1 cellular context compared by ENCODE assay signal in the genomic region with DNA sequence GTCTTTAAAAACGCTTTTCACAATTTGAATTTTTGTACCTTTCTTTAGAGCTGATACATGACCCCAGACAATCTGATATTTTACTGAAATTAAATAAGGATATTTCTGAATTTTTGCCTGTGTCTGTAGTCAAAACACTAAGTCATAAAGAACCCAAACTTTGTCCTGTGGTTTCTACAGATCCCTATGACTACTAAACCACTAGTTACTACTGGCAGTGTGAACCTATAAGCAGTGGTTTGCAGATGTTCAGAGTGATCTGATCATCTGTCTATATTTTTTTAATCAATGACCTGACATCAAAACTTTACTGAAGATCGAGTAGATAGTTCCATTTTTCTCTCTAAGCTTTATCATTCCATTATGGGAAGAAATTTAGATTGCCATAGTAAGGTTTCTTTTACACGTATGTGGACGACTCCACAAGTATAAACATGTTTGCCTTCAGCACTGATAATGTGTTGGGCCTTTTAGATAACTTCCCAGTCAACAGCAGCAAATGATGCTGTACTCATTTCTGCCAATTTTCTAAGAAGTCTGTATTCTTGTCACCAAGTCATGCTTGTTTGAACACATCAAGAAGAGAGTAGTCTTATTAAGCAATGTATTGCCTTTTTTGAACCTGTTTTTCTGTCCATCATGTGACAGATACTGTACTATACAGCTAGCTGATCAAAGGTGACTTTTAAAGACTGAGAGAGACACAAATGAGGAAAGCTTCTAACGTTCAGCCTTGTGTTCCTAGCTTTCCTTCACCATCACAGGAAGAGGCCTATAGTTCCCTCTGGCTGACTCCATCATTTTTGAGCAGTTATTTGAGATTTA.
TF ChIP-seq lines count a peak whose summit lies in the region.

No MANE protein-coding gene starts in this region.

TF ChIP-seq in GM23338, 12 proteins besides CTCF, POLR2A, EP300 and RAD21:
- no peak for TF ChIP-seq ZNF331 (CRISPR knock-in tag; IDR thresholded peaks at IDR 0.05; ENCODE audit: low read depth)
- no peak for TF ChIP-seq EZH2 (IDR thresholded peaks at IDR 0.05; ENCODE audit: low read depth, unreplicated experiment)
- no peak for TF ChIP-seq POLR2AphosphoS5 (IDR thresholded peaks at IDR 0.05; ENCODE audit: low read depth)
- TF ChIP-seq, protein P1, sequence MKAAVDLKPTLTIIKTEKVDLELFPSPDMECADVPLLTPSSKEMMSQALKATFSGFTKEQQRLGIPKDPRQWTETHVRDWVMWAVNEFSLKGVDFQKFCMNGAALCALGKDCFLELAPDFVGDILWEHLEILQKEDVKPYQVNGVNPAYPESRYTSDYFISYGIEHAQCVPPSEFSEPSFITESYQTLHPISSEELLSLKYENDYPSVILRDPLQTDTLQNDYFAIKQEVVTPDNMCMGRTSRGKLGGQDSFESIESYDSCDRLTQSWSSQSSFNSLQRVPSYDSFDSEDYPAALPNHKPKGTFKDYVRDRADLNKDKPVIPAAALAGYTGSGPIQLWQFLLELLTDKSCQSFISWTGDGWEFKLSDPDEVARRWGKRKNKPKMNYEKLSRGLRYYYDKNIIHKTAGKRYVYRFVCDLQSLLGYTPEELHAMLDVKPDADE (IDR thresholded peaks at IDR 0.05) = no peak
- TF ChIP-seq, protein P2, sequence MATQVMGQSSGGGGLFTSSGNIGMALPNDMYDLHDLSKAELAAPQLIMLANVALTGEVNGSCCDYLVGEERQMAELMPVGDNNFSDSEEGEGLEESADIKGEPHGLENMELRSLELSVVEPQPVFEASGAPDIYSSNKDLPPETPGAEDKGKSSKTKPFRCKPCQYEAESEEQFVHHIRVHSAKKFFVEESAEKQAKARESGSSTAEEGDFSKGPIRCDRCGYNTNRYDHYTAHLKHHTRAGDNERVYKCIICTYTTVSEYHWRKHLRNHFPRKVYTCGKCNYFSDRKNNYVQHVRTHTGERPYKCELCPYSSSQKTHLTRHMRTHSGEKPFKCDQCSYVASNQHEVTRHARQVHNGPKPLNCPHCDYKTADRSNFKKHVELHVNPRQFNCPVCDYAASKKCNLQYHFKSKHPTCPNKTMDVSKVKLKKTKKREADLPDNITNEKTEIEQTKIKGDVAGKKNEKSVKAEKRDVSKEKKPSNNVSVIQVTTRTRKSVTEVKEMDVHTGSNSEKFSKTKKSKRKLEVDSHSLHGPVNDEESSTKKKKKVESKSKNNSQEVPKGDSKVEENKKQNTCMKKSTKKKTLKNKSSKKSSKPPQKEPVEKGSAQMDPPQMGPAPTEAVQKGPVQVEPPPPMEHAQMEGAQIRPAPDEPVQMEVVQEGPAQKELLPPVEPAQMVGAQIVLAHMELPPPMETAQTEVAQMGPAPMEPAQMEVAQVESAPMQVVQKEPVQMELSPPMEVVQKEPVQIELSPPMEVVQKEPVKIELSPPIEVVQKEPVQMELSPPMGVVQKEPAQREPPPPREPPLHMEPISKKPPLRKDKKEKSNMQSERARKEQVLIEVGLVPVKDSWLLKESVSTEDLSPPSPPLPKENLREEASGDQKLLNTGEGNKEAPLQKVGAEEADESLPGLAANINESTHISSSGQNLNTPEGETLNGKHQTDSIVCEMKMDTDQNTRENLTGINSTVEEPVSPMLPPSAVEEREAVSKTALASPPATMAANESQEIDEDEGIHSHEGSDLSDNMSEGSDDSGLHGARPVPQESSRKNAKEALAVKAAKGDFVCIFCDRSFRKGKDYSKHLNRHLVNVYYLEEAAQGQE (IDR thresholded peaks at IDR 0.05; ENCODE audit: unreplicated experiment) = no peak
- TF ChIP-seq NANOG (IDR thresholded peaks at IDR 0.05; ENCODE audit: borderline replicate concordance) = no peak
- TF ChIP-seq JUNB (IDR thresholded peaks at IDR 0.05; ENCODE audit: unreplicated experiment) = no peak
- TF ChIP-seq ZNF114 (CRISPR knock-in tag; IDR thresholded peaks at IDR 0.05) = no peak
- TF ChIP-seq CREB1 (CRISPR knock-in tag; IDR thresholded peaks at IDR 0.05; ENCODE audit: low read depth) = no peak
- TF ChIP-seq EZH2phosphoT487 (IDR thresholded peaks at IDR 0.05; ENCODE audit: unreplicated experiment) = no peak
- TF ChIP-seq ZNF462 (CRISPR knock-in tag; IDR thresholded peaks at IDR 0.05) = no peak
- no peak for TF ChIP-seq STAT1 (IDR thresholded peaks at IDR 0.05; ENCODE audit: unreplicated experiment)
